Comparison of ENCODE assay signal across 26 cellular contexts in genomic region chr3:100777271-100777670, GRCh38.
DNase-seq lines count a peak whose midpoint lies in the region; ATAC-seq and TF ChIP-seq lines count a peak whose summit lies in the region.
"Had no signal": no experiment of that assay in that cellular context is flagged by ENCODE, and none has a peak within 500 bp of the region (broad histone marks: within the 10 kb centered on the region; RNA-seq: fewer than 3 reads in every experiment).

No MANE protein-coding gene starts in this region.

- H3K9ac ChIP-seq in neuronal stem cell (ENCODE audit: low read depth, low read length, poor library complexity), result no peak overlapping the region

- TF ChIP-seq CTCF in hepatocyte (IDR thresholded peaks at IDR 0.05; ENCODE audit: poor library complexity) (no peak), endothelial cell (IDR thresholded peaks at IDR 0.05; ENCODE audit: unreplicated experiment) (no peak)

- H3K4me3 ChIP-seq in ACC112 (ENCODE audit: low read depth, low read length) (no peak overlapping the region), hepatocyte (no peak overlapping the region), neuronal stem cell (ENCODE audit: low read length in 2 of 2) (no peak overlapping the region)
- H3K4me3 ChIP-seq: adrenal gland, mucosa of descending colon, upper lobe of left lung had no signal

- H3K27ac ChIP-seq in ACC112 (ENCODE audit: low read depth, low read length), result peak overlapping the region; percentile 33; the same call in 1 of the 2 replicates
- H3K27ac ChIP-seq in hepatocyte, result no peak overlapping the region
- no peak overlapping the region for H3K27ac ChIP-seq in neuronal stem cell (replicated peaks; ENCODE audit: low read length)
- H3K27ac ChIP-seq: adrenal gland, RWPE1, upper lobe of left lung had no signal

- no peak overlapping the region for H4K91ac ChIP-seq in neuronal stem cell (ENCODE audit: low read depth, low read length, poor library complexity)

- 0 out of 2 replicates have a peak, but pooled peaks cover 8% of the 10 kb centered on the region for H3K36me3 ChIP-seq in ACC112 (ENCODE audit: insufficient read depth, low read length)
- no peaks in the 10 kb centered on the region for H3K36me3 ChIP-seq in hepatocyte (replicated peaks; ENCODE audit: insufficient read depth, low read depth)
- no peaks in the 10 kb centered on the region for H3K36me3 ChIP-seq in neuronal stem cell (replicated peaks in 1 of 2; ENCODE audit: control insufficient read depth in 2 of 2, insufficient read depth in 2 of 2, low read length in 2 of 2)
- H3K36me3 ChIP-seq: adrenal gland had no signal

- no peak overlapping the region for H3K4me3 Mint-ChIP-seq in endothelial cell (ENCODE audit: unreplicated experiment)
- H3K4me3 Mint-ChIP-seq: activated CD4-positive, alpha-beta memory T cell treated with anti-CD3 and anti-CD28 coated beads for 36 hours; neural crest cell; stimulated activated naive CD8-positive, alpha-beta T cell treated with anti-CD3 and anti-CD28 coated beads, Interleukin-15, amount 100 ng/mL, for 72 hours had no signal

- H2AFZ ChIP-seq in ACC112 (ENCODE audit: low read length, unreplicated experiment) (no peak overlapping the region), hepatocyte (no peak overlapping the region), neuronal stem cell (ENCODE audit: low read length) (no peak overlapping the region)

- no peaks in the 10 kb centered on the region for H3K9me3 Mint-ChIP-seq in endothelial cell (ENCODE audit: unreplicated experiment)
- H3K9me3 Mint-ChIP-seq: activated CD4-positive, alpha-beta memory T cell treated with anti-CD3 and anti-CD28 coated beads for 36 hours; stimulated activated naive CD8-positive, alpha-beta T cell treated with anti-CD3 and anti-CD28 coated beads, Interleukin-15, amount 100 ng/mL, for 72 hours had no signal

- no peaks in the 10 kb centered on the region for H3K9me2 ChIP-seq in hepatocyte (replicated peaks; ENCODE audit: insufficient read depth)

- no peaks in the 10 kb centered on the region for H3K9me3 ChIP-seq in hepatocyte (ENCODE audit: low read depth)
- H3K9me3 ChIP-seq in neuronal stem cell (replicated peaks in 1 of 2; ENCODE audit: control insufficient read depth in 2 of 2, insufficient read depth in 1 of 2, low read depth in 1 of 2, low read length in 2 of 2), result no peaks in the 10 kb centered on the region
- H3K9me3 ChIP-seq: adrenal gland, mucosa of descending colon, upper lobe of left lung had no signal

- no peaks in the 10 kb centered on the region for H4K20me1 ChIP-seq in hepatocyte (ENCODE audit: insufficient read depth, poor library complexity, severe bottlenecking)

- H3K4me2 ChIP-seq in hepatocyte, result no peak overlapping the region
- no peak overlapping the region for H3K4me2 ChIP-seq in neuronal stem cell (ENCODE audit: insufficient read depth, low read length, poor library complexity, severe bottlenecking)

- H3K4me1 ChIP-seq in ACC112 (ENCODE audit: control insufficient read depth, insufficient read depth, low read length, unreplicated experiment) (peaks cover 8% of the 10 kb centered on the region), hepatocyte (ENCODE audit: insufficient read depth) (no peaks in the 10 kb centered on the region), neuronal stem cell (ENCODE audit: control insufficient read depth in 2 of 2, insufficient read depth in 1 of 2, low read depth in 1 of 2, low read length in 2 of 2) (peaks cover 0 to 2% of the 10 kb centered on the region in 2 donors)
- H3K4me1 ChIP-seq: adrenal gland, upper lobe of left lung had no signal

- no peak for ATAC-seq in GM21390 (IDR thresholded peaks at IDR 0.05; ENCODE audit: unreplicated experiment)
- ATAC-seq: mucosa of descending colon had no signal

- H3K4me1 Mint-ChIP-seq in endothelial cell (ENCODE audit: unreplicated experiment), result no peaks in the 10 kb centered on the region
- H3K4me1 Mint-ChIP-seq: neural crest cell; stimulated activated naive CD8-positive, alpha-beta T cell treated with anti-CD3 and anti-CD28 coated beads, Interleukin-15, amount 100 ng/mL, for 72 hours had no signal

- no peak overlapping the region for H2BK15ac ChIP-seq in neuronal stem cell (ENCODE audit: low read length)

- DNase-seq in HCEC 1CT, result peak; percentile 87
- DNase-seq in astrocyte of the hippocampus (ENCODE audit: low read depth, low spot score), result peak; percentile 26
- DNase-seq in hepatocyte (ENCODE audit: low spot score), result peak; percentile 6
- no peak for DNase-seq in neuronal stem cell (ENCODE audit: low spot score)
- no peak for DNase-seq in endothelial cell (ENCODE audit: low spot score)
- DNase-seq in activated T-cell treated with anti-CD3 and anti-CD28 coated beads for 4 hours, result no peak
- DNase-seq: 8988T; activated CD4-positive, CD25-positive, alpha-beta regulatory T cell; activated gamma-delta T cell treated with Interleukin-2 at 50 U/mL for 16 hours; adrenal gland; C1 segment of cervical spinal cord; mucosa of descending colon; NCI-H1105 treated with DMSO at 0.1 percent for 48 hours; NCI-H2107; NCI-H510A treated with DMSO at 0.1 percent for 48 hours; small intestine; stimulated activated CD4-positive, alpha-beta T cell treated with anti-CD3 and anti-CD28 coated beads, Interleukin-4, amount 100 ng/mL, for 24 hours; stimulated activated naive CD8-positive, alpha-beta T cell treated with anti-CD3 and anti-CD28 coated beads, Interleukin-15, amount 100 ng/mL, for 72 hours; T1000; upper lobe of left lung had no signal

- no peaks in the 10 kb centered on the region for H3K27me3 ChIP-seq in ACC112 (ENCODE audit: insufficient read depth, low read length)
- H3K27me3 ChIP-seq in hepatocyte, result no peaks in the 10 kb centered on the region
- peaks cover 0 to 2% (median 0%) of the 10 kb centered on the region in 3 experiments for H3K27me3 ChIP-seq in neuronal stem cell (ENCODE audit: control insufficient read depth in 3 of 3, insufficient read depth in 3 of 3, low read depth in 1 of 3, low read length in 3 of 3)
- H3K27me3 ChIP-seq: adrenal gland, upper lobe of left lung had no signal

- H2AK5ac ChIP-seq in neuronal stem cell (ENCODE audit: low read depth, low read length), result no peak overlapping the region

- H2BK120ac ChIP-seq in neuronal stem cell (ENCODE audit: low read depth, low read length), result no peak overlapping the region

- no peak overlapping the region for H3K18ac ChIP-seq in neuronal stem cell (ENCODE audit: low read length)

- peaks cover 5% of the 10 kb centered on the region for H3K27me3 Mint-ChIP-seq in endothelial cell (ENCODE audit: unreplicated experiment)
- H3K27me3 Mint-ChIP-seq: activated CD4-positive, alpha-beta memory T cell treated with anti-CD3 and anti-CD28 coated beads for 36 hours; progenitor cell of endocrine pancreas; stimulated activated naive CD8-positive, alpha-beta T cell treated with anti-CD3 and anti-CD28 coated beads, Interleukin-15, amount 100 ng/mL, for 72 hours had no signal

- H3K27ac Mint-ChIP-seq in endothelial cell (ENCODE audit: unreplicated experiment), result no peak overlapping the region
- H3K27ac Mint-ChIP-seq: activated CD4-positive, alpha-beta memory T cell treated with anti-CD3 and anti-CD28 coated beads for 36 hours; progenitor cell of endocrine pancreas; stimulated activated naive CD8-positive, alpha-beta T cell treated with anti-CD3 and anti-CD28 coated beads, Interleukin-15, amount 100 ng/mL, for 72 hours had no signal

- H2BK5ac ChIP-seq in neuronal stem cell (ENCODE audit: low read length), result no peak overlapping the region

- H2BK12ac ChIP-seq in neuronal stem cell (ENCODE audit: low read length), result no peak overlapping the region

- H3K79me2 ChIP-seq in ACC112 (ENCODE audit: control insufficient read depth, insufficient read depth, low read length, unreplicated experiment), result no peaks in the 10 kb centered on the region
- no peaks in the 10 kb centered on the region for H3K79me2 ChIP-seq in hepatocyte

- no peak overlapping the region for H4K8ac ChIP-seq in neuronal stem cell (ENCODE audit: low read depth, low read length)

- H3K4ac ChIP-seq in neuronal stem cell (ENCODE audit: low read length), result no peak overlapping the region

- no peak overlapping the region for H3K14ac ChIP-seq in neuronal stem cell (ENCODE audit: low read length)

- H3K23ac ChIP-seq in neuronal stem cell (ENCODE audit: low read depth, low read length, poor library complexity), result no peak overlapping the region

- H3K79me1 ChIP-seq in neuronal stem cell (ENCODE audit: low read depth, low read length), result no peaks in the 10 kb centered on the region

- H3K36me3 Mint-ChIP-seq in endothelial cell (ENCODE audit: low read depth, unreplicated experiment), result no peaks in the 10 kb centered on the region
- H3K36me3 Mint-ChIP-seq: activated CD4-positive, alpha-beta memory T cell treated with anti-CD3 and anti-CD28 coated beads for 36 hours had no signal

Comparison
In these comparisons a context has a peak if more than half of its experiments do, and no peak if none do; other contexts are left out.
1. DNase-seq: peak in HCEC 1CT (single experiment), astrocyte of the hippocampus (single experiment) and hepatocyte (single experiment); none in neuronal stem cell (single experiment), endothelial cell (single experiment) and activated T-cell treated with anti-CD3 and anti-CD28 coated beads for 4 hours (single experiment).